ENCODE assay signal across 24 cellular contexts in the genomic region with DNA sequence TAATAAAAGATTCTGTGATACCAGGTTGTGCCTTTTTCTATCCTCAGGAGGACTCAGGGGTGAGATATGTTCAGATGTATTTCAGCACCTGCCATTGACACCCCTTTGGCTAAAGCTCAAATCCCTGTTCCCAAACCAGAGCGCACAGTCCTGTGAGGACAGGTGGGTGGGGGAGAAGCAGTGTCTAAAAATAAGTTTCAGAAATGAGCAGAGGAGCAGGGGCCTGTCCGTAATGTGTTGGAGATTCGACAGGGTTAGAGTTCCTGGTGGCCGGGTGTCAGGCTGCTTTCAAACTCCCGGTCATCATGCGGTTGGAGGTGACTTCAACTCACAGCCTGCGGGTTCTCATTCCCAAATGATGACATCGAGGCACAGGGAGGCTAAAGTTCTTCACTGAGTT.
"Had no signal": no experiment of that assay in that cellular context is flagged by ENCODE, and none has a peak within 500 bp of the region (broad histone marks: within the 10 kb centered on the region; RNA-seq: fewer than 3 reads in every experiment).

No MANE protein-coding gene starts in this region.

- ATAC-seq: activated T-cell treated with anti-CD3 and anti-CD28 coated beads, Interleukin-2, amount 50 U/mL, for 4 hours had no signal

- H3K4me3 Mint-ChIP-seq: activated CD4-positive, alpha-beta memory T cell treated with anti-CD3 and anti-CD28 coated beads for 36 hours; activated CD4-positive, alpha-beta T cell treated with anti-CD3 and anti-CD28 coated beads, Interleukin-2, amount 10 ng/mL, durations not matched to agents 7 days and 5 days; activated naive CD4-positive, alpha-beta T cell treated with anti-CD3 and anti-CD28 coated beads, Interleukin-2, amount 10 ng/mL, durations not matched to agents 7 days and 5 days; activated naive CD8-positive, alpha-beta T cell treated with anti-CD3 and anti-CD28 coated beads for 36 hours; activated T-cell treated with anti-CD3 and anti-CD28 coated beads, Interleukin-2, amount 50 U/mL, for 4 hours had no signal

- H3K36me3 Mint-ChIP-seq: activated CD4-positive, alpha-beta memory T cell treated with anti-CD3 and anti-CD28 coated beads for 36 hours; activated naive CD4-positive, alpha-beta T cell treated with anti-CD3 and anti-CD28 coated beads, Interleukin-2, amount 10 ng/mL, durations not matched to agents 7 days and 5 days; activated naive CD8-positive, alpha-beta T cell treated with anti-CD3 and anti-CD28 coated beads for 36 hours had no signal

- H3K9me3 Mint-ChIP-seq: activated CD4-positive, alpha-beta memory T cell treated with anti-CD3 and anti-CD28 coated beads for 36 hours; activated CD4-positive, alpha-beta T cell treated with anti-CD3 and anti-CD28 coated beads, Interleukin-2, amount 10 ng/mL, durations not matched to agents 7 days and 5 days; activated naive CD4-positive, alpha-beta T cell treated with anti-CD3 and anti-CD28 coated beads, Interleukin-2, amount 10 ng/mL, durations not matched to agents 7 days and 5 days; activated naive CD8-positive, alpha-beta T cell treated with anti-CD3 and anti-CD28 coated beads for 36 hours; activated T-cell treated with anti-CD3 and anti-CD28 coated beads, Interleukin-2, amount 50 U/mL, for 4 hours; activated T-helper 2 cell treated with anti-CD3 and anti-CD28 coated beads, Interferon-gamma antibody, Interleukin-2, Interleukin-4, amounts not matched to agents 10 μg/mL and 5 μg/mL and 100 μg/mL, durations not matched to agents 14 hours and 24 hours and 36 hours had no signal

- H3K4me1 Mint-ChIP-seq: activated naive CD8-positive, alpha-beta T cell treated with anti-CD3 and anti-CD28 coated beads for 36 hours had no signal

- H3K27me3 Mint-ChIP-seq: activated CD4-positive, alpha-beta T cell treated with anti-CD3 and anti-CD28 coated beads, Interleukin-2, amount 10 ng/mL, durations not matched to agents 7 days and 5 days had no signal

- DNase-seq: activated CD4-positive, alpha-beta memory T cell treated with anti-CD3 and anti-CD28 coated beads for 36 hours; activated CD4-positive, alpha-beta T cell treated with anti-CD3 and anti-CD28 coated beads, Interleukin-2, amount 10 ng/mL, durations not matched to agents 7 days and 5 days; activated CD4-positive, CD25-positive, alpha-beta regulatory T cell; activated CD8-positive, alpha-beta memory T cell treated with anti-CD3 and anti-CD28 coated beads for 24 hours; activated gamma-delta T cell treated with Interleukin-2 at 50 U/mL for 16 hours; activated naive CD4-positive, alpha-beta T cell treated with anti-CD3 and anti-CD28 coated beads, Interleukin-2, amount 10 ng/mL, durations not matched to agents 7 days and 5 days; activated naive CD8-positive, alpha-beta T cell treated with anti-CD3 and anti-CD28 coated beads for 36 hours; activated T-cell treated with anti-CD3 and anti-CD28 coated beads, Interleukin-2, amount 50 U/mL, for 4 hours; brain microvascular endothelial cell; caudate nucleus; MM.1S; NCI-H1105; NCI-H1436; NCI-H1694 treated with DMSO at 0.1 percent for 48 hours; NCI-H2029 treated with DMSO at 0.1 percent for 48 hours; NCI-H345; NCI-H510A; NCI-H526 treated with DMSO at 0.1 percent for 48 hours; NK-92 treated with Interleukin-12 subunit alpha and Interleukin-12 subunit beta, amount 100 ng/mL, for 24 hours; Peyer's patch; T-helper 1 cell had no signal

- H3K4me3 ChIP-seq: Peyer's patch, SK-N-MC had no signal

- H3K27me3 ChIP-seq: brain microvascular endothelial cell, Peyer's patch had no signal

- H3K4me1 ChIP-seq: Peyer's patch had no signal

- H3K36me3 ChIP-seq: brain microvascular endothelial cell, Peyer's patch had no signal

- H3K27ac Mint-ChIP-seq: activated CD4-positive, alpha-beta memory T cell treated with anti-CD3 and anti-CD28 coated beads for 36 hours; activated CD4-positive, alpha-beta T cell treated with anti-CD3 and anti-CD28 coated beads, Interleukin-2, amount 10 ng/mL, durations not matched to agents 7 days and 5 days; activated naive CD4-positive, alpha-beta T cell treated with anti-CD3 and anti-CD28 coated beads, Interleukin-2, amount 10 ng/mL, durations not matched to agents 7 days and 5 days; activated naive CD8-positive, alpha-beta T cell treated with anti-CD3 and anti-CD28 coated beads for 36 hours; activated T-helper 2 cell treated with anti-CD3 and anti-CD28 coated beads, Interferon-gamma antibody, Interleukin-2, Interleukin-4, amounts not matched to agents 10 μg/mL and 5 μg/mL and 100 μg/mL, durations not matched to agents 14 hours and 24 hours and 36 hours had no signal

- H3K27ac ChIP-seq: brain microvascular endothelial cell, Peyer's patch, SK-N-MC, VCaP had no signal

- H3K9me3 ChIP-seq: Peyer's patch had no signal
